16 cellular contexts compared by ENCODE assay signal in the genomic region with DNA sequence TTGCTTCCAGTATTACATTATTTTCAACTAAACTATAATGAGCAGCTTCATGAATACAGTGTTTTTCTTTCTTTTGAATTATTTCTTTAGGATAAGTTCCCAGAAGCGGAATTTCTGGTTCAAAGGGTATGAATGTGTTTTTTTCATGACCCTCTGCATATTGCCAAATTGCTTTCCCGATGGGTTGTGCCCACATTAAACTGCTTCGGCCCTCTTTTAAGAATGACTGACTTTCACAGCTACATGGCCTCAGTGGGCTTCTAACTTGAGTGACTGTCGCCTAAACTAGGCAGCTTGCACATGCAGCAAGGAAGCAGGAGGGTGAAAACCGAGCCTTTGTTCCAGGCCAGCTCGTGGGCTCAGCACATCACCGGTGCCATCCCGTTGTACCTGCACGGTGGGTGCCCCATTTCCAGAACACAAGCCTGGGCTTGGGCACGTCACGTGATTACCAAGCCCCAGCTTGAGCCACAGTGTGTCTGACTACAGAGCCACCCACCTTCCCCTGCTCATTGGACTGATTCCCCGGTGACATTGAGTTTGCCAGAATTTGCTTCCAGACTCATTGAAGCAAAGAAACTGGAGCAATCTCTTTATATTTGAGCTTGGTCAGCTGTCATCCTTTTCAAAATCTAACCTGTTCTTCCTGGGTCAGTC.
DNase-seq lines count a peak whose midpoint lies in the region; ATAC-seq, FAIRE-seq and TF ChIP-seq lines count a peak whose summit lies in the region.
"Had no signal": no experiment of that assay in that cellular context is flagged by ENCODE, and none has a peak within 500 bp of the region (broad histone marks: within the 10 kb centered on the region; RNA-seq: fewer than 3 reads in every experiment).

No MANE protein-coding gene starts in this region.

- H3K36me3 ChIP-seq in ascending aorta (peaks cover 16 to 18% of the 10 kb centered on the region in 2 donors), tibial artery (peaks cover 14 to 42% (median 28%) of the 10 kb centered on the region in 3 donors)

- CTCF ChIA-PET in activated CD4-positive, alpha-beta memory T cell treated with anti-CD3 and anti-CD28 coated beads, Interleukin-2, amount 10 ng/mL, durations not matched to agents 7 days and 5 days (lab: Charles Lee) = interaction anchor here (0.9 to 1.4 kb wide), 3 partner anchors 43 to 198 kb away, joined by 4 to 5 read pairs (median 4); partner anchors contain the start of gene SOCS1
- CTCF ChIA-PET in activated CD4-positive, alpha-beta memory T cell treated with anti-CD3 and anti-CD28 coated beads for 36 hours (lab: Charles Lee) = interaction anchor here (0.9 to 1.4 kb wide), 2 partner anchors 103 to 314 kb away, joined by 3 to 4 read pairs; no protein-coding TSS in a partner anchor

- intact Hi-C loops in activated CD4-positive, alpha-beta memory T cell treated with anti-CD3 and anti-CD28 coated beads for 36 hours (cut with micrococcal nuclease) = no loop called here
- intact Hi-C loops in ascending aorta (cut with DNase I) (no loop called here), tibial artery (cut with DNase I; ENCODE audit: low total_unique reads) (no loop called here)

- H3K27me3 Mint-ChIP-seq in activated CD4-positive, alpha-beta memory T cell treated with anti-CD3 and anti-CD28 coated beads, Interleukin-2, amount 10 ng/mL, durations not matched to agents 7 days and 5 days = no peaks in the 10 kb centered on the region
- H3K27me3 Mint-ChIP-seq in activated CD4-positive, alpha-beta memory T cell treated with anti-CD3 and anti-CD28 coated beads for 36 hours = no peaks in the 10 kb centered on the region
- peaks cover 17% of the 10 kb centered on the region for H3K27me3 Mint-ChIP-seq in glutamatergic neuron (ENCODE audit: unreplicated experiment)
- H3K27me3 Mint-ChIP-seq: naive thymus-derived CD4-positive, alpha-beta T cell had no signal

- DNase-seq in activated CD4-positive, alpha-beta memory T cell treated with anti-CD3 and anti-CD28 coated beads, Interleukin-2, amount 10 ng/mL, durations not matched to agents 7 days and 5 days = no peak
- DNase-seq in activated CD4-positive, alpha-beta memory T cell treated with anti-CD3 and anti-CD28 coated beads for 36 hours = no peak
- DNase-seq in ascending aorta (ENCODE audit: low spot score in 2 of 2) = no peak
- no peak for DNase-seq in glutamatergic neuron
- peak in 1 of 2 donors; percentile 21 for DNase-seq in tibial artery
- DNase-seq in urothelium cell line (ENCODE audit: low spot score) = no peak
- no peak for DNase-seq in stimulated activated CD4-positive, alpha-beta T cell treated with anti-CD3 and anti-CD28 coated beads, Interleukin-4, amount 100 ng/mL, for 24 hours
- DNase-seq: activated CD4-positive, alpha-beta T cell treated with anti-CD3 and anti-CD28 coated beads for 1 hour; activated gamma-delta T cell; central memory CD4-positive, alpha-beta T cell; COR-L47; MG63; naive thymus-derived CD4-positive, alpha-beta T cell; right cardiac atrium had no signal

- no peaks in the 10 kb centered on the region for H3K9me3 Mint-ChIP-seq in activated CD4-positive, alpha-beta memory T cell treated with anti-CD3 and anti-CD28 coated beads, Interleukin-2, amount 10 ng/mL, durations not matched to agents 7 days and 5 days
- H3K9me3 Mint-ChIP-seq in activated CD4-positive, alpha-beta memory T cell treated with anti-CD3 and anti-CD28 coated beads for 36 hours = no peaks in the 10 kb centered on the region
- peaks cover 19% of the 10 kb centered on the region for H3K9me3 Mint-ChIP-seq in glutamatergic neuron (ENCODE audit: unreplicated experiment)
- H3K9me3 Mint-ChIP-seq: naive thymus-derived CD4-positive, alpha-beta T cell had no signal

- H3K9me3 ChIP-seq in ascending aorta (no peaks in the 10 kb centered on the region), tibial artery (no peaks in the 10 kb centered on the region)
- H3K9me3 ChIP-seq: MG63 had no signal

- no peak for FAIRE-seq in urothelium cell line (lab: Jason Lieb, UNC)
- FAIRE-seq: H54 had no signal

- POLR2A ChIA-PET in activated CD4-positive, alpha-beta memory T cell treated with anti-CD3 and anti-CD28 coated beads, Interleukin-2, amount 10 ng/mL, durations not matched to agents 7 days and 5 days (lab: Charles Lee) = interaction anchor here (1.2 to 10.2 kb wide), 5 partner anchors 35 to 198 kb away, joined by 3 to 166 read pairs (median 5); partner anchors contain the start of gene SOCS1
- POLR2A ChIA-PET in activated CD4-positive, alpha-beta memory T cell treated with anti-CD3 and anti-CD28 coated beads for 36 hours (lab: Charles Lee) = interaction anchor here (1.2 kb wide), 1 partner anchor 48 kb away, joined by 4 read pairs; no protein-coding TSS in a partner anchor

- H3K4me1 Mint-ChIP-seq in activated CD4-positive, alpha-beta memory T cell treated with anti-CD3 and anti-CD28 coated beads, Interleukin-2, amount 10 ng/mL, durations not matched to agents 7 days and 5 days = peaks cover 64% of the 10 kb centered on the region
- H3K4me1 Mint-ChIP-seq in activated CD4-positive, alpha-beta memory T cell treated with anti-CD3 and anti-CD28 coated beads for 36 hours (ENCODE audit: low read depth) = peaks cover 32% of the 10 kb centered on the region
- H3K4me1 Mint-ChIP-seq in glutamatergic neuron (ENCODE audit: low read depth, unreplicated experiment) = peaks cover 37% of the 10 kb centered on the region

- H3K4me3 Mint-ChIP-seq in activated CD4-positive, alpha-beta memory T cell treated with anti-CD3 and anti-CD28 coated beads, Interleukin-2, amount 10 ng/mL, durations not matched to agents 7 days and 5 days = no peak overlapping the region
- H3K4me3 Mint-ChIP-seq in activated CD4-positive, alpha-beta memory T cell treated with anti-CD3 and anti-CD28 coated beads for 36 hours = no peak overlapping the region
- H3K4me3 Mint-ChIP-seq in glutamatergic neuron (ENCODE audit: unreplicated experiment) = no peak overlapping the region

- peaks cover 65% of the 10 kb centered on the region for H3K36me3 Mint-ChIP-seq in activated CD4-positive, alpha-beta memory T cell treated with anti-CD3 and anti-CD28 coated beads, Interleukin-2, amount 10 ng/mL, durations not matched to agents 7 days and 5 days (ENCODE audit: low read depth)
- peaks cover 42% of the 10 kb centered on the region for H3K36me3 Mint-ChIP-seq in activated CD4-positive, alpha-beta memory T cell treated with anti-CD3 and anti-CD28 coated beads for 36 hours
- H3K36me3 Mint-ChIP-seq in glutamatergic neuron (ENCODE audit: unreplicated experiment) = peaks cover 5% of the 10 kb centered on the region

- H3K4me3 ChIP-seq in ascending aorta (peak overlapping the region in 1 of 2 donors; percentile 9), tibial artery (no peak overlapping the region)
- H3K4me3 ChIP-seq: MG63 had no signal

- peak overlapping the region; percentile 73 for H3K27ac Mint-ChIP-seq in activated CD4-positive, alpha-beta memory T cell treated with anti-CD3 and anti-CD28 coated beads, Interleukin-2, amount 10 ng/mL, durations not matched to agents 7 days and 5 days
- H3K27ac Mint-ChIP-seq in activated CD4-positive, alpha-beta memory T cell treated with anti-CD3 and anti-CD28 coated beads for 36 hours = no peak overlapping the region
- peak overlapping the region; percentile 3 for H3K27ac Mint-ChIP-seq in glutamatergic neuron (ENCODE audit: unreplicated experiment)

- H3K27me3 ChIP-seq in ascending aorta (no peaks in the 10 kb centered on the region), tibial artery (no peaks in the 10 kb centered on the region)
- H3K27me3 ChIP-seq: MG63 had no signal

- H3K27ac ChIP-seq in ascending aorta = peak overlapping the region; percentile 60 to 66
- H3K27ac ChIP-seq in tibial artery = peak overlapping the region; percentile 50 to 56

- ATAC-seq in HG03432 (IDR thresholded peaks at IDR 0.05; ENCODE audit: unreplicated experiment) = no peak
- ATAC-seq: naive thymus-derived CD4-positive, alpha-beta T cell; right cardiac atrium had no signal

- peaks cover 0 to 13% of the 10 kb centered on the region in 2 donors for H3K4me1 ChIP-seq in ascending aorta
- peaks cover 0 to 36% (median 20%) of the 10 kb centered on the region in 4 donors for H3K4me1 ChIP-seq in tibial artery

- TF ChIP-seq CTCF in ascending aorta (IDR thresholded peaks at IDR 0.05) (no peak), glutamatergic neuron (IDR thresholded peaks at IDR 0.05; ENCODE audit: partially characterized antibody, unreplicated experiment) (no peak), tibial artery (IDR thresholded peaks at IDR 0.05) (no peak)
